In the genomic region with DNA sequence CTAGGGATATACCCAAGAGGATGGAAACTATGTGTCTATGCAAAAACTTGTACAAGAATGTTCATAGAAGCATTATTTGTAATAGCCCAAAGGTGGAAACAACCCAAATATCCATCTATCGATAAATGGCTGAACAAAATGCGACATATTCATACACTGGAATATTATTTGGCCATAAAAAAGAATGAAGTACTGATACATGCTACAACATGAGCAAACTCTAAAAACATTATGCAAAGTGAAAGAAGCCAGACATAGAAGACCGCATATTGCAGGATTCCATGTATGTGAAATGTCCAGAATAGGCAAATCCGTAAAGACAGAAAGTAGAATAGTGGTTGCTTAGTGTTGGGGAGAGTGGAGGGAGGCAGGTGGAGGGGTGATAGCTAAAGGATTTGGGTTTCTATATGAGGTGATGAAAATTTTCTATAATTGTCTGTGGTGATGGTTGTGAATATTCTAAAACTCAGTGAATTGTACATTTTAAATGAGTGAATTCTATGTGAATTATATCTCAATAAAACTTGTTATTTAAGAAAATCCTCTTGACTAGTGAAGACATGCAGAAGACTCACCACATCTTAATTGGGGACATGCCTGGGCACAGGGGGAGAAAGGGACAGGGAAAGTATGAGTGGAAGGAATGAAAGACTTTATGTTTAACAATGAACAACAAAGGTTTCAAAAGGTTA, we compare ENCODE assay signal across 11 cellular contexts. TPM values are rescaled to one million over a fixed set of nuclear protein-coding genes. Genes with fewer than 3 reads are reported as not detected.
DNase-seq lines count a peak whose midpoint lies in the region; ATAC-seq and TF ChIP-seq lines count a peak whose summit lies in the region.
"Had no signal": no experiment of that assay in that cellular context is flagged by ENCODE, and none has a peak within 500 bp of the region (broad histone marks: within the 10 kb centered on the region; RNA-seq: fewer than 3 reads in every experiment).

No MANE protein-coding gene starts in this region.

- no peak overlapping the region for H3K9ac ChIP-seq in SU-DHL-6 (ENCODE audit: low read length)
- peak overlapping the region in 1 of 5 donors; percentile 70 for H3K9ac ChIP-seq in subcutaneous abdominal adipose tissue (ENCODE audit: low read length in 5 of 5)

- H3K36me3 Mint-ChIP-seq in activated CD4-positive, alpha-beta T cell treated with anti-CD3 and anti-CD28 coated beads, Interleukin-2, amount 10 ng/mL, durations not matched to agents 24 days and 14 days (ENCODE audit: low read depth) = peaks cover 3% of the 10 kb centered on the region

- ATAC-seq in left lung = no peak
- no peak for ATAC-seq in HG03520 (IDR thresholded peaks at IDR 0.05; ENCODE audit: unreplicated experiment)
- no peak for ATAC-seq in HG03196 (IDR thresholded peaks at IDR 0.05; ENCODE audit: unreplicated experiment)

- H3K27me3 ChIP-seq in SU-DHL-6 (ENCODE audit: low read length) = no peaks in the 10 kb centered on the region
- H3K27me3 ChIP-seq in left lung = no peaks in the 10 kb centered on the region
- H3K27me3 ChIP-seq in subcutaneous abdominal adipose tissue (ENCODE audit: control insufficient read depth in 5 of 5, insufficient read depth in 4 of 5, low read length in 5 of 5) = no peaks in the 10 kb centered on the region

- H3K4me1 ChIP-seq in left lung = peaks cover 28 to 55% of the 10 kb centered on the region in 2 donors
- peaks cover 9 to 48% (median 43%) of the 10 kb centered on the region in 5 donors for H3K4me1 ChIP-seq in subcutaneous abdominal adipose tissue (ENCODE audit: control insufficient read depth in 5 of 5, insufficient read depth in 5 of 5, low read length in 5 of 5)

- peak overlapping the region; percentile 27 for H3K27ac Mint-ChIP-seq in activated CD4-positive, alpha-beta T cell treated with anti-CD3 and anti-CD28 coated beads, Interleukin-2, amount 10 ng/mL, durations not matched to agents 24 days and 14 days

- H3K9me2 ChIP-seq in SU-DHL-6 (replicated peaks; ENCODE audit: insufficient read depth, low read length) = no peaks in the 10 kb centered on the region

- H3K4me3 ChIP-seq in SU-DHL-6 (ENCODE audit: insufficient read depth, low read length, poor library complexity, severe bottlenecking) (peak overlapping the region; percentile 19), left lung (no peak overlapping the region), subcutaneous abdominal adipose tissue (ENCODE audit: low read depth in 1 of 5, low read length in 5 of 5) (no peak overlapping the region)

- H3K36me3 ChIP-seq in SU-DHL-6 (ENCODE audit: low read length) (peaks cover 5% of the 10 kb centered on the region; the same call in 1 of the 2 replicates), left lung (peaks cover 0 to 25% of the 10 kb centered on the region in 2 donors), subcutaneous abdominal adipose tissue (ENCODE audit: control insufficient read depth in 5 of 5, insufficient read depth in 5 of 5, low read length in 5 of 5) (peaks cover 7 to 18% (median 12%) of the 10 kb centered on the region in 5 donors)

- peak overlapping the region; percentile 88 for H3K27ac ChIP-seq in SU-DHL-6 (ENCODE audit: low read depth, low read length)
- H3K27ac ChIP-seq in left lung = peak overlapping the region; percentile 79 to 86
- peak overlapping the region; percentile 98 for H3K27ac ChIP-seq in subcutaneous abdominal adipose tissue (ENCODE audit: low read depth, low read length)

- peak overlapping the region; percentile 71 for H3K4me2 ChIP-seq in SU-DHL-6 (ENCODE audit: low read depth, low read length, poor library complexity, severe bottlenecking)

- no peaks in the 10 kb centered on the region for H3K79me2 ChIP-seq in SU-DHL-6 (ENCODE audit: insufficient read depth, low read length)

- no peaks in the 10 kb centered on the region for H4K20me1 ChIP-seq in SU-DHL-6 (ENCODE audit: low read depth, low read length)

- TF ChIP-seq CTCF in SU-DHL-6 (IDR thresholded peaks at IDR 0.05; ENCODE audit: insufficient read depth, low read length, poor library complexity, severe bottlenecking) (no peak), left lung (IDR thresholded peaks at IDR 0.05) (no peak)

- H3K4me1 Mint-ChIP-seq in activated CD4-positive, alpha-beta T cell treated with anti-CD3 and anti-CD28 coated beads, Interleukin-2, amount 10 ng/mL, durations not matched to agents 24 days and 14 days = peaks cover 15% of the 10 kb centered on the region

- DNase-seq in activated CD4-positive, alpha-beta T cell treated with anti-CD3 and anti-CD28 coated beads, Interleukin-2, amount 10 ng/mL, durations not matched to agents 24 days and 14 days = no peak
- no peak for DNase-seq in activated CD4-positive, alpha-beta T cell treated with anti-CD3 and anti-CD28 coated beads for 4 hours
- DNase-seq in left lung (no peak), COLO829 (ENCODE audit: low spot score) (no peak)
- DNase-seq: activated naive CD8-positive, alpha-beta T cell treated with anti-CD3 and anti-CD28 coated beads, Interleukin-2, amount 10 ng/mL, durations not matched to agents 7 days and 5 days; KBM-7; stimulated activated CD4-positive, alpha-beta T cell treated with anti-CD3 and anti-CD28 coated beads, Interleukin-15, amount 100 ng/mL, for 24 hours had no signal

- H3F3A ChIP-seq in SU-DHL-6 (ENCODE audit: insufficient read depth) = peaks cover 12% of the 10 kb centered on the region

- H3K27me3 Mint-ChIP-seq in activated CD4-positive, alpha-beta T cell treated with anti-CD3 and anti-CD28 coated beads, Interleukin-2, amount 10 ng/mL, durations not matched to agents 24 days and 14 days = no peaks in the 10 kb centered on the region
- H3K27me3 Mint-ChIP-seq: activated naive CD8-positive, alpha-beta T cell treated with anti-CD3 and anti-CD28 coated beads, Interleukin-2, amount 10 ng/mL, durations not matched to agents 7 days and 5 days had no signal

- H3K4me3 Mint-ChIP-seq in activated CD4-positive, alpha-beta T cell treated with anti-CD3 and anti-CD28 coated beads, Interleukin-2, amount 10 ng/mL, durations not matched to agents 24 days and 14 days = no peak overlapping the region
- H3K4me3 Mint-ChIP-seq: activated naive CD8-positive, alpha-beta T cell treated with anti-CD3 and anti-CD28 coated beads, Interleukin-2, amount 10 ng/mL, durations not matched to agents 7 days and 5 days had no signal

- no peaks in the 10 kb centered on the region for H3K9me3 Mint-ChIP-seq in activated CD4-positive, alpha-beta T cell treated with anti-CD3 and anti-CD28 coated beads, Interleukin-2, amount 10 ng/mL, durations not matched to agents 24 days and 14 days
- H3K9me3 Mint-ChIP-seq: activated naive CD8-positive, alpha-beta T cell treated with anti-CD3 and anti-CD28 coated beads, Interleukin-2, amount 10 ng/mL, durations not matched to agents 7 days and 5 days had no signal

- H2AFZ ChIP-seq in SU-DHL-6 (ENCODE audit: low read depth, low read length, severe bottlenecking) = no peak overlapping the region

- intact Hi-C loops in activated CD4-positive, alpha-beta T cell treated with anti-CD3 and anti-CD28 coated beads, Interleukin-2, amount 10 ng/mL, durations not matched to agents 24 days and 14 days (cut with micrococcal nuclease) = loop anchor here (1.0 to 10.0 kb wide), 6 partner anchors 26 to 431 kb away; a partner anchor contains a TSS
- intact Hi-C loops in left lung (cut with DNase I) = no loop called here

- H3K9me3 ChIP-seq in SU-DHL-6 (ENCODE audit: insufficient read depth, low read length) (no peaks in the 10 kb centered on the region), left lung (no peaks in the 10 kb centered on the region), subcutaneous abdominal adipose tissue (ENCODE audit: control insufficient read depth in 5 of 5, low read length in 5 of 5) (no peaks in the 10 kb centered on the region)

RNA-seq across cellular contexts. Expression of a gene that starts 29.8 kb away (rescaled TPM):
- 47.4 and 49.4 TPM in 2 replicates for total RNA-seq in activated CD4-positive, alpha-beta T cell treated with anti-CD3 and anti-CD28 coated beads, Interleukin-2, amount 10 ng/mL, durations not matched to agents 24 days and 14 days
- total RNA-seq in left lung = 10 to 100 TPM; 28.3 to 61.0 TPM
